ENCODE assay signal across 1 cellular context in the genomic region with DNA sequence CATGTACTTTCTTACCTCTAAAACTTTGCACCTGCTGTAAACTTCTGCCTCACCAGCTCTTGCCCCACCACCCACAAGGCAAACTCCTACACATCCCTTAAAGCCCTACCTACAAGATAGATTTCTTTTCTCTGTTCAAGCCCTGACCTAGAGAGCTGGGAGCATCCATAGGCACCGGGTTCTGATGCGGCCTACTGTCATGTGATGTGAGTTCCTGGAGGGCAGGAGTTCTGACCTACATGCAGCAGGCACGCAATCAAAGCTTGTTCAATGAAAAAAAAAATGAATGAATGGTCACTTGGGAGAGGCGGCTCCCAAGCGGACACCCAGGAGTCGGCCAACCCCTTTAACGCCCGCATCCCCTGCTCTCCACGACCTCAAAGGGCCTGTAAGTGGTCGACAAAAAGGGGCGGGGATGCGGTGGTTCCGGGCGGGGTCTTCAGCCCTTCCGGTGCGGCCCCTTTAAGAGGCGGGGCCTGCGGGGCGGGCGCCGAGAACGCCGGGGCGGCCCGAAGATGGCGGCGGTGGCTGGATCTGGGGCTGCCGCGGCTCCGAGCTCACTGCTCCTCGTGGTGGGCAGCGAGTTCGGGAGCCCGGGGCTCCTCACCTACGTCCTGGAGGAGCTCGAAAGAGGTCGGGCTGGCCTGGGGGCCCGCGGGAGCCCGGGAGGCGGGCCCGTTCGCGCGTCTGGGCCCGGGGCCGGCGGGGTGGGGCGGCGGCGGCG.
TF ChIP-seq lines count a peak whose summit lies in the region.

A gene with protein sequence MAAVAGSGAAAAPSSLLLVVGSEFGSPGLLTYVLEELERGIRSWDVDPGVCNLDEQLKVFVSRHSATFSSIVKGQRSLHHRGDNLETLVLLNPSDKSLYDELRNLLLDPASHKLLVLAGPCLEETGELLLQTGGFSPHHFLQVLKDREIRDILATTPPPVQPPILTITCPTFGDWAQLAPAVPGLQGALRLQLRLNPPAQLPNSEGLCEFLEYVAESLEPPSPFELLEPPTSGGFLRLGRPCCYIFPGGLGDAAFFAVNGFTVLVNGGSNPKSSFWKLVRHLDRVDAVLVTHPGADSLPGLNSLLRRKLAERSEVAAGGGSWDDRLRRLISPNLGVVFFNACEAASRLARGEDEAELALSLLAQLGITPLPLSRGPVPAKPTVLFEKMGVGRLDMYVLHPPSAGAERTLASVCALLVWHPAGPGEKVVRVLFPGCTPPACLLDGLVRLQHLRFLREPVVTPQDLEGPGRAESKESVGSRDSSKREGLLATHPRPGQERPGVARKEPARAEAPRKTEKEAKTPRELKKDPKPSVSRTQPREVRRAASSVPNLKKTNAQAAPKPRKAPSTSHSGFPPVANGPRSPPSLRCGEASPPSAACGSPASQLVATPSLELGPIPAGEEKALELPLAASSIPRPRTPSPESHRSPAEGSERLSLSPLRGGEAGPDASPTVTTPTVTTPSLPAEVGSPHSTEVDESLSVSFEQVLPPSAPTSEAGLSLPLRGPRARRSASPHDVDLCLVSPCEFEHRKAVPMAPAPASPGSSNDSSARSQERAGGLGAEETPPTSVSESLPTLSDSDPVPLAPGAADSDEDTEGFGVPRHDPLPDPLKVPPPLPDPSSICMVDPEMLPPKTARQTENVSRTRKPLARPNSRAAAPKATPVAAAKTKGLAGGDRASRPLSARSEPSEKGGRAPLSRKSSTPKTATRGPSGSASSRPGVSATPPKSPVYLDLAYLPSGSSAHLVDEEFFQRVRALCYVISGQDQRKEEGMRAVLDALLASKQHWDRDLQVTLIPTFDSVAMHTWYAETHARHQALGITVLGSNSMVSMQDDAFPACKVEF (plus strand): TSS at position 493 of the 724 bp plus-strand sequence. CDS start 23 bp downstream, at position 516.

TF ChIP-seq in K562, 482 proteins besides CTCF, POLR2A, EP300 and RAD21 (continued from another document and continues in another):
- TF ChIP-seq, protein P1, sequence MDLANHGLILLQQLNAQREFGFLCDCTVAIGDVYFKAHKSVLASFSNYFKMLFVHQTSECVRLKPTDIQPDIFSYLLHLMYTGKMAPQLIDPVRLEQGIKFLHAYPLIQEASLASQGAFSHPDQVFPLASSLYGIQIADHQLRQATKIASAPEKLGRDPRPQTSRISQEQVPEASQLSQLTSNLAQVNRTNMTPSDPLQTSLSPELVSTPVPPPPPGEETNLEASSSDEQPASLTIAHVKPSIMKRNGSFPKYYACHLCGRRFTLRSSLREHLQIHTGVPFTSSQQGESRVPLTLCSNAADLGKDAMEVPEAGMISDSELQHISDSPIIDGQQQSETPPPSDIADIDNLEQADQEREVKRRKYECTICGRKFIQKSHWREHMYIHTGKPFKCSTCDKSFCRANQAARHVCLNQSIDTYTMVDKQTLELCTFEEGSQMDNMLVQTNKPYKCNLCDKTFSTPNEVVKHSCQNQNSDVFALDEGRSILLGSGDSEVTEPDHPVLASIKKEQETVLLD (IDR thresholded peaks at IDR 0.05): no peak
- no peak for TF ChIP-seq BCL6 (CRISPR knock-in tag; IDR thresholded peaks at IDR 0.05)
- TF ChIP-seq RFX7 (CRISPR knock-in tag; IDR thresholded peaks at IDR 0.05): no peak
- no peak for TF ChIP-seq HDGF (IDR thresholded peaks at IDR 0.05)
- no peak for TF ChIP-seq POU5F1 (IDR thresholded peaks at IDR 0.05; ENCODE audit: borderline replicate concordance, low read depth, low read length, partially characterized antibody)
- TF ChIP-seq SRSF3 (IDR thresholded peaks at IDR 0.05; ENCODE audit: insufficient read depth, low read length): no peak
- TF ChIP-seq PHF20 (IDR thresholded peaks at IDR 0.05; ENCODE audit: partially characterized antibody): no peak
- no peak for TF ChIP-seq NR1H2 (CRISPR knock-in tag; IDR thresholded peaks at IDR 0.05)
- no peak for TF ChIP-seq ZNF668 (CRISPR knock-in tag; IDR thresholded peaks at IDR 0.05)
- TF ChIP-seq TGIF2 (CRISPR knock-in tag; IDR thresholded peaks at IDR 0.05): no peak
- TF ChIP-seq ELF1 (tag; IDR thresholded peaks at IDR 0.05): peak; percentile 76
- TF ChIP-seq ILF3 (IDR thresholded peaks at IDR 0.05; ENCODE audit: borderline replicate concordance): no peak
- TF ChIP-seq, protein P2, sequence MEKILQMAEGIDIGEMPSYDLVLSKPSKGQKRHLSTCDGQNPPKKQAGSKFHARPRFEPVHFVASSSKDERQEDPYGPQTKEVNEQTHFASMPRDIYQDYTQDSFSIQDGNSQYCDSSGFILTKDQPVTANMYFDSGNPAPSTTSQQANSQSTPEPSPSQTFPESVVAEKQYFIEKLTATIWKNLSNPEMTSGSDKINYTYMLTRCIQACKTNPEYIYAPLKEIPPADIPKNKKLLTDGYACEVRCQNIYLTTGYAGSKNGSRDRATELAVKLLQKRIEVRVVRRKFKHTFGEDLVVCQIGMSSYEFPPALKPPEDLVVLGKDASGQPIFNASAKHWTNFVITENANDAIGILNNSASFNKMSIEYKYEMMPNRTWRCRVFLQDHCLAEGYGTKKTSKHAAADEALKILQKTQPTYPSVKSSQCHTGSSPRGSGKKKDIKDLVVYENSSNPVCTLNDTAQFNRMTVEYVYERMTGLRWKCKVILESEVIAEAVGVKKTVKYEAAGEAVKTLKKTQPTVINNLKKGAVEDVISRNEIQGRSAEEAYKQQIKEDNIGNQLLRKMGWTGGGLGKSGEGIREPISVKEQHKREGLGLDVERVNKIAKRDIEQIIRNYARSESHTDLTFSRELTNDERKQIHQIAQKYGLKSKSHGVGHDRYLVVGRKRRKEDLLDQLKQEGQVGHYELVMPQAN (IDR thresholded peaks at IDR 0.05; ENCODE audit: borderline replicate concordance): no peak
- 0 out of 2 replicates have a peak, but pooled peaks have one; percentile 10 for TF ChIP-seq ATF7 (IDR thresholded peaks at IDR 0.05)
- no peak for TF ChIP-seq TCF7L2 (IDR thresholded peaks at IDR 0.05; ENCODE audit: low read depth, low read length)
- TF ChIP-seq ZNF134 (CRISPR knock-in tag; conservative IDR thresholded peaks at IDR 0.05): no peak
- no peak for TF ChIP-seq CHD2 (IDR thresholded peaks at IDR 0.05; ENCODE audit: low read depth, low read length)
- TF ChIP-seq, protein P3, sequence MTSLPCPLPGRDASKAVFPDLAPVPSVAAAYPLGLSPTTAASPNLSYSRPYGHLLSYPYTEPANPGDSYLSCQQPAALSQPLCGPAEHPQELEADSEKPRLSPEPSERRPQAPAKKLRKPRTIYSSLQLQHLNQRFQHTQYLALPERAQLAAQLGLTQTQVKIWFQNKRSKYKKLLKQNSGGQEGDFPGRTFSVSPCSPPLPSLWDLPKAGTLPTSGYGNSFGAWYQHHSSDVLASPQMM (CRISPR knock-in tag; IDR thresholded peaks at IDR 0.05): no peak
- no peak for TF ChIP-seq FOS (IDR thresholded peaks at IDR 0.05; ENCODE audit: extremely low read depth, insufficient read length)
- TF ChIP-seq XRCC4 (IDR thresholded peaks at IDR 0.05; ENCODE audit: extremely low read depth, insufficient read depth, insufficient read length): no peak
- TF ChIP-seq, protein P4, sequence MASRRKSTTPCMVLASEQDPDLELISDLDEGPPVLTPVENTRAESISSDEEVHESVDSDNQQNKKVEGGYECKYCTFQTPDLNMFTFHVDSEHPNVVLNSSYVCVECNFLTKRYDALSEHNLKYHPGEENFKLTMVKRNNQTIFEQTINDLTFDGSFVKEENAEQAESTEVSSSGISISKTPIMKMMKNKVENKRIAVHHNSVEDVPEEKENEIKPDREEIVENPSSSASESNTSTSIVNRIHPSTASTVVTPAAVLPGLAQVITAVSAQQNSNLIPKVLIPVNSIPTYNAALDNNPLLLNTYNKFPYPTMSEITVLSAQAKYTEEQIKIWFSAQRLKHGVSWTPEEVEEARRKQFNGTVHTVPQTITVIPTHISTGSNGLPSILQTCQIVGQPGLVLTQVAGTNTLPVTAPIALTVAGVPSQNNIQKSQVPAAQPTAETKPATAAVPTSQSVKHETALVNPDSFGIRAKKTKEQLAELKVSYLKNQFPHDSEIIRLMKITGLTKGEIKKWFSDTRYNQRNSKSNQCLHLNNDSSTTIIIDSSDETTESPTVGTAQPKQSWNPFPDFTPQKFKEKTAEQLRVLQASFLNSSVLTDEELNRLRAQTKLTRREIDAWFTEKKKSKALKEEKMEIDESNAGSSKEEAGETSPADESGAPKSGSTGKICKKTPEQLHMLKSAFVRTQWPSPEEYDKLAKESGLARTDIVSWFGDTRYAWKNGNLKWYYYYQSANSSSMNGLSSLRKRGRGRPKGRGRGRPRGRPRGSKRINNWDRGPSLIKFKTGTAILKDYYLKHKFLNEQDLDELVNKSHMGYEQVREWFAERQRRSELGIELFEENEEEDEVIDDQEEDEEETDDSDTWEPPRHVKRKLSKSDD (conservative IDR thresholded peaks at IDR 0.05; ENCODE audit: low read length): no peak
- TF ChIP-seq, protein P5, sequence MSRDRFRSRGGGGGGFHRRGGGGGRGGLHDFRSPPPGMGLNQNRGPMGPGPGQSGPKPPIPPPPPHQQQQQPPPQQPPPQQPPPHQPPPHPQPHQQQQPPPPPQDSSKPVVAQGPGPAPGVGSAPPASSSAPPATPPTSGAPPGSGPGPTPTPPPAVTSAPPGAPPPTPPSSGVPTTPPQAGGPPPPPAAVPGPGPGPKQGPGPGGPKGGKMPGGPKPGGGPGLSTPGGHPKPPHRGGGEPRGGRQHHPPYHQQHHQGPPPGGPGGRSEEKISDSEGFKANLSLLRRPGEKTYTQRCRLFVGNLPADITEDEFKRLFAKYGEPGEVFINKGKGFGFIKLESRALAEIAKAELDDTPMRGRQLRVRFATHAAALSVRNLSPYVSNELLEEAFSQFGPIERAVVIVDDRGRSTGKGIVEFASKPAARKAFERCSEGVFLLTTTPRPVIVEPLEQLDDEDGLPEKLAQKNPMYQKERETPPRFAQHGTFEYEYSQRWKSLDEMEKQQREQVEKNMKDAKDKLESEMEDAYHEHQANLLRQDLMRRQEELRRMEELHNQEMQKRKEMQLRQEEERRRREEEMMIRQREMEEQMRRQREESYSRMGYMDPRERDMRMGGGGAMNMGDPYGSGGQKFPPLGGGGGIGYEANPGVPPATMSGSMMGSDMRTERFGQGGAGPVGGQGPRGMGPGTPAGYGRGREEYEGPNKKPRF (IDR thresholded peaks at IDR 0.05; ENCODE audit: low read depth, low read length): no peak
- no peak for TF ChIP-seq CREM (IDR thresholded peaks at IDR 0.05; ENCODE audit: low read depth)
- TF ChIP-seq TEAD1 (CRISPR knock-in tag; IDR thresholded peaks at IDR 0.05): no peak
- TF ChIP-seq, protein P6, sequence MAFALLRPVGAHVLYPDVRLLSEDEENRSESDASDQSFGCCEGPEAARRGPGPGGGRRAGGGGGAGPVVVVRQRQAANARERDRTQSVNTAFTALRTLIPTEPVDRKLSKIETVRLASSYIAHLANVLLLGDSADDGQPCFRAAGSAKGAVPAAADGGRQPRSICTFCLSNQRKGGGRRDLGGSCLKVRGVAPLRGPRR (CRISPR knock-in tag; IDR thresholded peaks at IDR 0.05): no peak
- TF ChIP-seq, protein P7, sequence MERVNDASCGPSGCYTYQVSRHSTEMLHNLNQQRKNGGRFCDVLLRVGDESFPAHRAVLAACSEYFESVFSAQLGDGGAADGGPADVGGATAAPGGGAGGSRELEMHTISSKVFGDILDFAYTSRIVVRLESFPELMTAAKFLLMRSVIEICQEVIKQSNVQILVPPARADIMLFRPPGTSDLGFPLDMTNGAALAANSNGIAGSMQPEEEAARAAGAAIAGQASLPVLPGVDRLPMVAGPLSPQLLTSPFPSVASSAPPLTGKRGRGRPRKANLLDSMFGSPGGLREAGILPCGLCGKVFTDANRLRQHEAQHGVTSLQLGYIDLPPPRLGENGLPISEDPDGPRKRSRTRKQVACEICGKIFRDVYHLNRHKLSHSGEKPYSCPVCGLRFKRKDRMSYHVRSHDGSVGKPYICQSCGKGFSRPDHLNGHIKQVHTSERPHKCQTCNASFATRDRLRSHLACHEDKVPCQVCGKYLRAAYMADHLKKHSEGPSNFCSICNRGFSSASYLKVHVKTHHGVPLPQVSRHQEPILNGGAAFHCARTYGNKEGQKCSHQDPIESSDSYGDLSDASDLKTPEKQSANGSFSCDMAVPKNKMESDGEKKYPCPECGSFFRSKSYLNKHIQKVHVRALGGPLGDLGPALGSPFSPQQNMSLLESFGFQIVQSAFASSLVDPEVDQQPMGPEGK (CRISPR knock-in tag; IDR thresholded peaks at IDR 0.05; ENCODE audit: borderline replicate concordance): no peak
- no peak for TF ChIP-seq MCM3 (IDR thresholded peaks at IDR 0.05)
- TF ChIP-seq, protein P8, sequence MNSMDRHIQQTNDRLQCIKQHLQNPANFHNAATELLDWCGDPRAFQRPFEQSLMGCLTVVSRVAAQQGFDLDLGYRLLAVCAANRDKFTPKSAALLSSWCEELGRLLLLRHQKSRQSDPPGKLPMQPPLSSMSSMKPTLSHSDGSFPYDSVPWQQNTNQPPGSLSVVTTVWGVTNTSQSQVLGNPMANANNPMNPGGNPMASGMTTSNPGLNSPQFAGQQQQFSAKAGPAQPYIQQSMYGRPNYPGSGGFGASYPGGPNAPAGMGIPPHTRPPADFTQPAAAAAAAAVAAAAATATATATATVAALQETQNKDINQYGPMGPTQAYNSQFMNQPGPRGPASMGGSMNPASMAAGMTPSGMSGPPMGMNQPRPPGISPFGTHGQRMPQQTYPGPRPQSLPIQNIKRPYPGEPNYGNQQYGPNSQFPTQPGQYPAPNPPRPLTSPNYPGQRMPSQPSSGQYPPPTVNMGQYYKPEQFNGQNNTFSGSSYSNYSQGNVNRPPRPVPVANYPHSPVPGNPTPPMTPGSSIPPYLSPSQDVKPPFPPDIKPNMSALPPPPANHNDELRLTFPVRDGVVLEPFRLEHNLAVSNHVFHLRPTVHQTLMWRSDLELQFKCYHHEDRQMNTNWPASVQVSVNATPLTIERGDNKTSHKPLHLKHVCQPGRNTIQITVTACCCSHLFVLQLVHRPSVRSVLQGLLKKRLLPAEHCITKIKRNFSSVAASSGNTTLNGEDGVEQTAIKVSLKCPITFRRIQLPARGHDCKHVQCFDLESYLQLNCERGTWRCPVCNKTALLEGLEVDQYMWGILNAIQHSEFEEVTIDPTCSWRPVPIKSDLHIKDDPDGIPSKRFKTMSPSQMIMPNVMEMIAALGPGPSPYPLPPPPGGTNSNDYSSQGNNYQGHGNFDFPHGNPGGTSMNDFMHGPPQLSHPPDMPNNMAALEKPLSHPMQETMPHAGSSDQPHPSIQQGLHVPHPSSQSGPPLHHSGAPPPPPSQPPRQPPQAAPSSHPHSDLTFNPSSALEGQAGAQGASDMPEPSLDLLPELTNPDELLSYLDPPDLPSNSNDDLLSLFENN (IDR thresholded peaks at IDR 0.05; ENCODE audit: low read depth in 2 of 2, low read length in 2 of 2): no peak
- TF ChIP-seq, protein P9, sequence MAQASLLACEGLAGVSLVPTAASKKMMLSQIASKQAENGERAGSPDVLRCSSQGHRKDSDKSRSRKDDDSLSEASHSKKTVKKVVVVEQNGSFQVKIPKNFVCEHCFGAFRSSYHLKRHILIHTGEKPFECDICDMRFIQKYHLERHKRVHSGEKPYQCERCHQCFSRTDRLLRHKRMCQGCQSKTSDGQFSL (CRISPR knock-in tag; IDR thresholded peaks at IDR 0.05): no peak
- TF ChIP-seq, protein P9 (tag; IDR thresholded peaks at IDR 0.05): no peak
- TF ChIP-seq SRSF7 (optimal IDR thresholded peaks at IDR 0.05; ENCODE audit: low read depth, low read length): no peak
- peak in 1 of 2 experiments; percentile 29; a peak in 1 of 4 replicates for TF ChIP-seq NONO (IDR thresholded peaks at IDR 0.05; ENCODE audit: low read depth in 2 of 2, low read length in 1 of 2)
- TF ChIP-seq, protein P10, sequence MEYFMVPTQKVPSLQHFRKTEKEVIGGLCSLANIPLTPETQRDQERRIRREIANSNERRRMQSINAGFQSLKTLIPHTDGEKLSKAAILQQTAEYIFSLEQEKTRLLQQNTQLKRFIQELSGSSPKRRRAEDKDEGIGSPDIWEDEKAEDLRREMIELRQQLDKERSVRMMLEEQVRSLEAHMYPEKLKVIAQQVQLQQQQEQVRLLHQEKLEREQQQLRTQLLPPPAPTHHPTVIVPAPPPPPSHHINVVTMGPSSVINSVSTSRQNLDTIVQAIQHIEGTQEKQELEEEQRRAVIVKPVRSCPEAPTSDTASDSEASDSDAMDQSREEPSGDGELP (CRISPR knock-in tag; IDR thresholded peaks at IDR 0.05; ENCODE audit: borderline replicate concordance): peak; percentile 13; the same call in 1 of the 2 replicates
- no peak for TF ChIP-seq HDAC8 (tag; IDR thresholded peaks at IDR 0.05)
